ENCODE assay signal across 8 cellular contexts in genomic region chr19:571127-571974, GRCh38. TPM values are rescaled to one million over a fixed set of nuclear protein-coding genes. Genes with fewer than 3 reads are reported as not detected.
DNase-seq lines count a peak whose midpoint lies in the region; ATAC-seq, FAIRE-seq and TF ChIP-seq lines count a peak whose summit lies in the region.

No MANE protein-coding gene starts in this region.

- POLR2A ChIA-PET in CD8-positive, alpha-beta memory T cell (lab: Charles Lee), result interaction anchor here (0.6 to 1.0 kb wide), 4 partner anchors 39 to 82 kb away, joined by 3 to 4 read pairs (median 4); partner anchors contain the start of genes CDC34 and TPGS1
- POLR2A ChIA-PET in HEK293T (lab: Yijun Ruan, JAX), result interaction anchor here (0.9 to 1.1 kb wide), 4 partner anchors 16 to 82 kb away, joined by 3 to 5 read pairs (median 3); partner anchors contain the start of gene CDC34

- TF ChIP-seq CTCF in foreskin keratinocyte (conservative IDR thresholded peaks at IDR 0.05), result peak; percentile 3

- no peaks in the 10 kb centered on the region for H3K27me3 ChIP-seq in CD8-positive, alpha-beta memory T cell (ENCODE audit: insufficient read depth, low read length, poor library complexity, severe bottlenecking)
- no peaks in the 10 kb centered on the region for H3K27me3 ChIP-seq in foreskin keratinocyte

- H3K36me3 Mint-ChIP-seq in CD8-positive, alpha-beta memory T cell, result peaks cover 0 to 10% (median 0%) of the 10 kb centered on the region in 3 donors

- peaks cover 23% of the 10 kb centered on the region for H3K4me1 ChIP-seq in CD8-positive, alpha-beta memory T cell (ENCODE audit: insufficient read depth, low read length)
- peaks cover 1% of the 10 kb centered on the region for H3K4me1 ChIP-seq in foreskin keratinocyte

- no peaks in the 10 kb centered on the region for H3K9me3 ChIP-seq in CD8-positive, alpha-beta memory T cell (ENCODE audit: low read length)

- H3K4me3 ChIP-seq in CD8-positive, alpha-beta memory T cell (ENCODE audit: low read length), result peak overlapping the region; percentile 87

- peak overlapping the region; percentile 91 to 100 (median 97) for H3K27ac Mint-ChIP-seq in CD8-positive, alpha-beta memory T cell

- peak overlapping the region; percentile 89 for H3K27ac ChIP-seq in CD8-positive, alpha-beta memory T cell (ENCODE audit: low read depth, low read length)
- peak overlapping the region; percentile 25 for H3K27ac ChIP-seq in foreskin keratinocyte

- H3K4me3 Mint-ChIP-seq in CD8-positive, alpha-beta memory T cell, result peak overlapping the region; percentile 88 to 99 (median 93)

- peaks cover 0 to 2% (median 0%) of the 10 kb centered on the region in 5 donors for H3K9me3 Mint-ChIP-seq in CD8-positive, alpha-beta memory T cell

- no peak for TF ChIP-seq POLR2A in H54 (IDR thresholded peaks at IDR 0.05; ENCODE audit: low read depth, low read length)

- no peak for ATAC-seq in foreskin keratinocyte
- ATAC-seq in HG03457 (IDR thresholded peaks at IDR 0.05; ENCODE audit: unreplicated experiment), result no peak

- DNase-seq in CD8-positive, alpha-beta memory T cell, result peak; percentile 50 to 79 (median 69)
- DNase-seq in HEK293T (ENCODE audit: extremely low spot score) (peak; percentile 32), NCI-H82 (lab: John Stamatoyannopoulos, UW) (peak; percentile 70), activated T-helper 1 cell treated with Interleukin-2 at 50 U/mL for 16 hours (ENCODE audit: low read depth) (peak; percentile 29), foreskin keratinocyte (no peak), posterior vena cava (ENCODE audit: low spot score) (peak; percentile 81), H54 (ENCODE audit: insufficient read length, low spot score) (no peak)

- intact Hi-C loops in posterior vena cava (cut with DNase I), result loop anchor here in 1 of 2 donors (10.0 kb wide), 1 partner anchor 63 kb away; the partner anchor contains the start of genes FGF22 and POLRMT

- H3K27me3 Mint-ChIP-seq in CD8-positive, alpha-beta memory T cell, result peaks cover 0 to 15% of the 10 kb centered on the region in 2 donors

- H3K36me3 ChIP-seq in CD8-positive, alpha-beta memory T cell (ENCODE audit: insufficient read depth, low read length), result no peaks in the 10 kb centered on the region

- no peak for FAIRE-seq in H54 (lab: Jason Lieb, UNC)

- CTCF ChIA-PET in CD8-positive, alpha-beta memory T cell (lab: Charles Lee), result interaction anchor here (1.2 to 2.0 kb wide), 2 partner anchors 27 to 60 kb away, joined by 3 to 8 read pairs; no protein-coding TSS in a partner anchor
- CTCF ChIA-PET in HEK293T (lab: Yijun Ruan, JAX), result no interaction called here

- H3K4me1 Mint-ChIP-seq in CD8-positive, alpha-beta memory T cell, result peaks cover 29 to 44% (median 31%) of the 10 kb centered on the region in 3 donors

TF ChIP-seq in HEK293T, 16 proteins besides CTCF, POLR2A, EP300 and RAD21:
- TF ChIP-seq L3MBTL2 (conservative IDR thresholded peaks at IDR 0.05), result peak; percentile 82
- no peak for TF ChIP-seq FOXK2 (IDR thresholded peaks at IDR 0.05)
- no peak; the same call in 1 of the 2 replicates for TF ChIP-seq PKNOX1 (IDR thresholded peaks at IDR 0.05)
- no peak for TF ChIP-seq ARNT (IDR thresholded peaks at IDR 0.05)
- TF ChIP-seq SUZ12 (IDR thresholded peaks at IDR 0.05), result no peak
- TF ChIP-seq FOXA1 (IDR thresholded peaks at IDR 0.05), result no peak
- TF ChIP-seq HDGF (IDR thresholded peaks at IDR 0.05; ENCODE audit: borderline replicate concordance), result 0 out of 2 replicates have a peak, but pooled peaks have one; percentile 43
TF ChIP-seq in HEK293T: peak in this region for 2.

RNA-seq across cellular contexts. Expression of gene BSG, which starts 1.0 kb away (rescaled TPM):
- 100 to 1,000 TPM; 250 to 262 TPM for total RNA-seq in CD8-positive, alpha-beta memory T cell
- polyA plus RNA-seq in CD8-positive, alpha-beta memory T cell, result 436 TPM
- total RNA-seq in foreskin keratinocyte, result 526 and 567 TPM in 2 replicates
- polyA plus RNA-seq in foreskin keratinocyte, result 863 and 896 TPM in 2 replicates
- total RNA-seq in posterior vena cava, result 100 to 1,000 TPM; 288 to 300 TPM

RNA-seq across cellular contexts. Expression of gene HCN2, which starts 18.3 kb away (rescaled TPM):
- total RNA-seq in CD8-positive, alpha-beta memory T cell, result under 1 TPM; 0.42 to 0.48 TPM
- polyA plus RNA-seq in CD8-positive, alpha-beta memory T cell, result not detected
- total RNA-seq in foreskin keratinocyte, result 0.20 and 0.21 TPM in 2 replicates
- 0.18 and 0.19 TPM in 2 replicates for polyA plus RNA-seq in foreskin keratinocyte
- total RNA-seq in posterior vena cava, result under 1 TPM; 0.10 to 0.37 TPM

RNA-seq across cellular contexts. Expression of gene GZMM, which starts 27.5 kb away (rescaled TPM):
- total RNA-seq in CD8-positive, alpha-beta memory T cell, result 10 to 100 TPM; 48.8 to 50.5 TPM
- polyA plus RNA-seq in CD8-positive, alpha-beta memory T cell, result 327 TPM
- not detected in 2 replicates for total RNA-seq in foreskin keratinocyte
- polyA plus RNA-seq in foreskin keratinocyte, result 0.10 TPM in 1 of 2 replicates, not detected in the other
- under 1 TPM; 0.74 to 0.76 TPM for total RNA-seq in posterior vena cava

RNA-seq across cellular contexts. Expression of gene CDC34, which starts 39.8 kb away (rescaled TPM):
- total RNA-seq in CD8-positive, alpha-beta memory T cell, result 10 to 100 TPM; 56.9 to 57.8 TPM
- polyA plus RNA-seq in CD8-positive, alpha-beta memory T cell, result 46.9 TPM
- total RNA-seq in foreskin keratinocyte (80.0 and 81.4 TPM in 2 replicates), posterior vena cava (10 to 100 TPM; 41.1 to 45.8 TPM)
- 94.5 and 105 TPM in 2 replicates for polyA plus RNA-seq in foreskin keratinocyte

Comparison
In these comparisons a context has a peak if more than half of its experiments do, and no peak if none do; other contexts are left out.
1. DNase-seq: peak in CD8-positive, alpha-beta memory T cell (5 of 5), HEK293T (single experiment), NCI-H82 (single experiment), activated T-helper 1 cell treated with Interleukin-2 at 50 U/mL for 16 hours (single experiment) and posterior vena cava (single experiment); none in foreskin keratinocyte (0 of 2) and H54 (single experiment).
2. RNA of gene GZMM, which starts 27.5 kb away (total RNA-seq): 48.8 to 50.5 TPM in CD8-positive, alpha-beta memory T cell; 0.74 to 0.76 TPM in posterior vena cava and not detected in foreskin keratinocyte; every median in the first group is over 10 times any median in the second.